In the genomic region with DNA sequence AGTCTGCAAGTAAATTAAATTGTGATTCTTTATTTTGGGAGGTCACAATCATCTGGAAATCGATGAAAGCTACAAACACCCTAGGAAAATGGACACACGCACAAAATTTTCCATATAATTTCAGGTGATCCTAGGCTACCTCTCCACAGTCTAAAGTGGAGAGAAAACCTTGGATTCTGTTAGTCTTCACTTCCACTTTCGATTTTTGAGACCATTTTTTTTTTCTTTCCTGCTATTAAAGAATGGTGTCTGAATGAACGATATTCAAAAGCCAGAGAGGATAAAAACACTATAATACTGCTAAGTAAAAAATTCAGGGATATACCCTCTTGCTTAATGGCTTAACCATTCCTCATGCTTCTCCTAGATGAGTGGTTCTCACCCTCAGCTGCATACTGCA, we compare ENCODE assay signal across 8 cellular contexts. TPM values are rescaled to one million over a fixed set of nuclear protein-coding genes. Genes with fewer than 3 reads are reported as not detected.
A peak's percentile ranks its signal among the peaks of the same experiment; 100 is the strongest.
DNase-seq lines count a peak whose midpoint lies in the region; ATAC-seq, FAIRE-seq and TF ChIP-seq lines count a peak whose summit lies in the region.

No MANE protein-coding gene starts in this region.

- WGBS in GM12878 (ENCODE audit: insufficient coverage, insufficient replicate concordance, low lambda C conversion rate, missing lambda C conversion rate), result 48% methylated on average over 4 of the region's 4 CpGs
- WGBS in mesodermal cell (ENCODE audit: insufficient coverage in 2 of 2), 2 experiments, result 92 to 100% methylated on average over 2 of the region's 4 CpGs

- peak overlapping the region; percentile 1; the same call in 1 of the 2 replicates for H2AFZ ChIP-seq in GM12878 (ENCODE audit: control insufficient read depth, low read depth, low read length)

- no peak for TF ChIP-seq RAD21 in GM12878 (IDR thresholded peaks at IDR 0.05; ENCODE audit: insufficient read depth, low read depth, low read length)

- peak overlapping the region; percentile 99 for H3K27ac ChIP-seq in left ventricle myocardium inferior (replicated peaks)
- peak overlapping the region; percentile 95 for H3K27ac ChIP-seq in GM12878 (ENCODE audit: control insufficient read depth, insufficient read depth)
- no peak overlapping the region for H3K27ac ChIP-seq in mesodermal cell (ENCODE audit: low read depth, low read length, severe bottlenecking)

- intact Hi-C loops in left ventricle myocardium inferior (cut with micrococcal nuclease), result no loop called here
- intact Hi-C loops in cardiac septum (cut with DNase I), result loop anchor here (5.0 to 10.0 kb wide), 4 partner anchors 176 to 649 kb away; a partner anchor contains a TSS
- intact Hi-C loops in GM12878 (cut with micrococcal nuclease; ENCODE audit: unreplicated experiment), result loop anchor here (5.0 to 10.0 kb wide), 3 partner anchors 121 to 1489 kb away; a partner anchor contains a TSS

- no peaks in the 10 kb centered on the region for H4K20me1 ChIP-seq in GM12878 (ENCODE audit: control insufficient read depth, insufficient read depth)

- RAD21 ChIA-PET in GM12878 (lab: Charles Lee; ENCODE audit: unreplicated experiment), result interaction anchor here (1.2 to 3.3 kb wide), 4 partner anchors 16 to 400 kb away, joined by 4 to 13 read pairs (median 5); a partner anchor contains a TSS

- H3K9me3 ChIP-seq in left ventricle myocardium inferior (replicated peaks), result no peaks in the 10 kb centered on the region
- H3K9me3 ChIP-seq in GM12878 (replicated peaks; ENCODE audit: control insufficient read depth, insufficient read depth, low read length), result no peaks in the 10 kb centered on the region
- H3K9me3 ChIP-seq in mesodermal cell (ENCODE audit: control insufficient read depth, low read length), result no peaks in the 10 kb centered on the region

- in situ Hi-C loops in GM12878 (cut with MboI), result loop anchor here (5.0 to 10.0 kb wide), 2 partner anchors 416 to 649 kb away; a partner anchor contains a TSS

- H3K36me3 ChIP-seq in left ventricle myocardium inferior (no peaks in the 10 kb centered on the region), GM12878 (ENCODE audit: control insufficient read depth in 2 of 2, insufficient read depth in 2 of 2, low read length in 1 of 2) (no peaks in the 10 kb centered on the region), mesodermal cell (ENCODE audit: control insufficient read depth, insufficient read depth, low read length) (peaks cover 13% of the 10 kb centered on the region)

- peak overlapping the region; percentile 89 for H3K9ac ChIP-seq in GM12878 (ENCODE audit: control insufficient read depth, insufficient read depth, low read length)

- FAIRE-seq in GM12878 (lab: Jason Lieb, UNC), result no peak

- H3K27me3 ChIP-seq in left ventricle myocardium inferior (ENCODE audit: low read depth), result no peaks in the 10 kb centered on the region
- no peaks in the 10 kb centered on the region for H3K27me3 ChIP-seq in GM12878 (replicated peaks in 1 of 2; ENCODE audit: control insufficient read depth in 2 of 2, insufficient read depth in 2 of 2, low read length in 1 of 2)

- CTCF ChIA-PET in GM12878 (lab: Yijun Ruan, JAX), result interaction anchor here (0.7 to 4.7 kb wide), 9 partner anchors 8 to 415 kb away, joined by 3 to 23 read pairs (median 4); a partner anchor contains a TSS

- POLR2A ChIA-PET in GM12878 (lab: Charles Lee), result interaction anchor here (0.7 to 2.7 kb wide), 6 partner anchors 17 to 29 kb away, joined by 3 to 15 read pairs (median 6); a partner anchor contains a TSS

- TF ChIP-seq CTCF in left ventricle myocardium inferior (IDR thresholded peaks at IDR 0.05; ENCODE audit: borderline replicate concordance), result no peak
- no peak for TF ChIP-seq CTCF in GM12878 (IDR thresholded peaks at IDR 0.05 in 2 of 3, conservative IDR thresholded peaks at IDR 0.05 in 1 of 3; ENCODE audit: control insufficient read depth in 2 of 3, extremely low read depth in 1 of 3, insufficient read depth in 1 of 3, low read depth in 3 of 3, low read length in 3 of 3)

- DNase-seq in left ventricle myocardium inferior, result no peak
- no peak for DNase-seq in cardiac septum (ENCODE audit: low spot score)
- DNase-seq in GM12878 (ENCODE audit: low read depth, low spot score), result no peak
- DNase-seq in NCI-H82 (lab: John Stamatoyannopoulos, UW), result no peak

- no TSS peak for BruUV-seq in GM12878 (replicated peaks; lab: Mats Ljungman, UMichigan)

- ATAC-seq in GM12878 (no peak), GM18505 (IDR thresholded peaks at IDR 0.05; ENCODE audit: unreplicated experiment) (no peak), HG03095 (IDR thresholded peaks at IDR 0.05; ENCODE audit: unreplicated experiment) (no peak), GM21529 (IDR thresholded peaks at IDR 0.05; ENCODE audit: unreplicated experiment) (no peak)

- H3K4me1 ChIP-seq in left ventricle myocardium inferior (peaks cover 72% of the 10 kb centered on the region), GM12878 (ENCODE audit: control insufficient read depth, insufficient read depth, low read length) (peaks cover 28% of the 10 kb centered on the region), mesodermal cell (ENCODE audit: control insufficient read depth, insufficient read depth, low read length, poor library complexity, severe bottlenecking) (peaks cover 10% of the 10 kb centered on the region)

- H3K4me2 ChIP-seq in GM12878 (ENCODE audit: control insufficient read depth, insufficient read depth), result peak overlapping the region; percentile 95

- TF ChIP-seq EP300 in GM12878 (IDR thresholded peaks at IDR 0.05; ENCODE audit: borderline replicate concordance in 1 of 2, control insufficient read depth in 1 of 2, low read depth in 2 of 2, low read length in 2 of 2), result no peak

- SMC1A ChIA-PET in GM12878 (lab: Charles Lee; ENCODE audit: uncharacterized antibody, unreplicated experiment), result interaction anchor here (0.5 to 4.0 kb wide), 7 partner anchors 23 to 546 kb away, joined by 3 to 34 read pairs (median 5); a partner anchor contains a TSS

- H3K4me3 ChIP-seq in left ventricle myocardium inferior (peak overlapping the region; percentile 82), GM12878 (peak overlapping the region; percentile 84), mesodermal cell (ENCODE audit: extremely low read depth, insufficient read depth, low read length, poor library complexity, severe bottlenecking) (peak overlapping the region; percentile 70)

- H3K79me2 ChIP-seq in GM12878 (ENCODE audit: control insufficient read depth, insufficient read depth, low read length), result peaks cover 63% of the 10 kb centered on the region

- TF ChIP-seq POLR2A in GM12878 (IDR thresholded peaks at IDR 0.05; ENCODE audit: low read depth, low read length) (no peak), GM18505 (IDR thresholded peaks at IDR 0.05; ENCODE audit: borderline replicate concordance, extremely low read depth, insufficient read depth, insufficient read length) (no peak)

RNA-seq across cellular contexts. Expression of a gene that starts 1.7 kb away (rescaled TPM):
- 91.6 TPM for total RNA-seq in left ventricle myocardium inferior
- total RNA-seq in cardiac septum, result 60.9 TPM
- total RNA-seq in GM12878 (2013; cell fraction: nucleolus; rRNA removed), result 85.8 and 87.6 TPM in 2 replicates
- 39.5 and 42.5 TPM in 2 replicates for total RNA-seq in GM12878 (2014; rRNA removed)
- total RNA-seq in GM12878 (2014; rRNA removed; fragmentation: Illumina TruSeq; extraction: Trizol), result 34.7 and 36.7 TPM in 2 replicates
- total RNA-seq in GM12878 (2021), result 30.7 and 31.9 TPM in 2 replicates
- polyA plus RNA-seq in GM12878 (2011; ENCODE audit: low read depth), result 16.1 TPM
- polyA plus RNA-seq in GM12878 (2011; rRNA removed), result 46.2 and 69.1 TPM in 2 replicates
- 16.0 and 16.8 TPM in 2 replicates for polyA plus RNA-seq in GM12878 (2011; cell fraction: cytosol; rRNA removed)
- 25.3 and 25.8 TPM in 2 replicates for polyA plus RNA-seq in GM12878 (2011; cell fraction: nucleus; rRNA removed)
- polyA plus RNA-seq in GM12878 (2012), result 19.4 and 23.9 TPM in 2 replicates
- polyA plus RNA-seq in GM12878 (2014; fragmentation: Illumina TruSeq; extraction: Trizol), result 25.1 and 36.0 TPM in 2 replicates
- 10 to 100 TPM; 10.1 to 12.3 TPM for polyA plus RNA-seq in GM12878 (2014; fragmentation: Nextera tagmentation; extraction: Ambion mirVana)
- polyA plus RNA-seq in GM12878 (2014; rRNA removed), result 23.8 and 32.3 TPM in 2 replicates
- polyA plus RNA-seq in GM12878 (2016; fragmentation: Nextera tagmentation; extraction: Ambion mirVana), result 10 to 100 TPM; 42.2 to 44.5 TPM
- 42.7 and 60.0 TPM in 2 replicates for polyA minus RNA-seq in GM12878 (2011; rRNA and poly(A)+ RNA removed)
- 17.5 and 18.0 TPM in 2 replicates for polyA minus RNA-seq in GM12878 (2011; cell fraction: cytosol; rRNA and poly(A)+ RNA removed)
- polyA minus RNA-seq in GM12878 (2011; cell fraction: nucleus; rRNA and poly(A)+ RNA removed), result 54.8 and 81.6 TPM in 2 replicates
- 81.9 TPM for polyA plus RNA-seq in mesodermal cell (2013, experiment 1 of 2)
- polyA plus RNA-seq in mesodermal cell (2013, experiment 2 of 2), result 78.0 TPM

RNA-seq across cellular contexts. Expression of a gene that starts 28.2 kb away (rescaled TPM):
- total RNA-seq in left ventricle myocardium inferior (29.1 TPM), cardiac septum (21.6 TPM), GM12878 (2014; rRNA removed) (13.8 and 19.7 TPM in 2 replicates), GM12878 (2014; rRNA removed; fragmentation: Illumina TruSeq; extraction: Trizol) (21.2 and 26.6 TPM in 2 replicates), GM12878 (2021) (14.9 and 15.9 TPM in 2 replicates)
- 17.9 and 19.0 TPM in 2 replicates for total RNA-seq in GM12878 (2013; cell fraction: nucleolus; rRNA removed)
- polyA plus RNA-seq in GM12878 (2011; ENCODE audit: low read depth), result 12.7 TPM
- polyA plus RNA-seq in GM12878 (2011; rRNA removed) (14.2 and 20.3 TPM in 2 replicates), GM12878 (2014; fragmentation: Illumina TruSeq; extraction: Trizol) (36.4 and 37.1 TPM in 2 replicates), GM12878 (2014; fragmentation: Nextera tagmentation; extraction: Ambion mirVana) (10 to 100 TPM; 24.4 to 27.0 TPM), GM12878 (2014; rRNA removed) (20.1 and 22.1 TPM in 2 replicates), GM12878 (2016; fragmentation: Nextera tagmentation; extraction: Ambion mirVana) (10 to 100 TPM; 42.2 to 48.5 TPM)
- 6.2 and 8.0 TPM in 2 replicates for polyA plus RNA-seq in GM12878 (2011; cell fraction: cytosol; rRNA removed)
- polyA plus RNA-seq in GM12878 (2011; cell fraction: nucleus; rRNA removed), result 15.3 and 20.2 TPM in 2 replicates
- 18.3 and 23.1 TPM in 2 replicates for polyA plus RNA-seq in GM12878 (2012)
- 4.0 and 8.6 TPM in 2 replicates for polyA minus RNA-seq in GM12878 (2011; rRNA and poly(A)+ RNA removed)
- 3.6 and 5.2 TPM in 2 replicates for polyA minus RNA-seq in GM12878 (2011; cell fraction: cytosol; rRNA and poly(A)+ RNA removed)
- 10.8 and 16.6 TPM in 2 replicates for polyA minus RNA-seq in GM12878 (2011; cell fraction: nucleus; rRNA and poly(A)+ RNA removed)
- polyA plus RNA-seq in mesodermal cell (2013, experiment 1 of 2), result 57.9 TPM
- polyA plus RNA-seq in mesodermal cell (2013, experiment 2 of 2), result 63.9 TPM

RNA-seq across cellular contexts. Expression of a gene that starts 49.4 kb away (rescaled TPM):
- 2.7 TPM for total RNA-seq in left ventricle myocardium inferior
- total RNA-seq in cardiac septum, result 2.5 TPM
- not detected in 2 replicates for total RNA-seq in GM12878 (2013; cell fraction: nucleolus; rRNA removed)
- 0.11 TPM in 1 of 2 replicates, not detected in the other for total RNA-seq in GM12878 (2014; rRNA removed)
- 0.31 TPM in 1 of 2 replicates, not detected in the other for total RNA-seq in GM12878 (2014; rRNA removed; fragmentation: Illumina TruSeq; extraction: Trizol)
- total RNA-seq in GM12878 (2021), result 0.31 and 0.32 TPM in 2 replicates
- not detected for polyA plus RNA-seq in GM12878 (2011; ENCODE audit: low read depth)
- 0.04 TPM in 1 of 2 replicates, not detected in the other for polyA plus RNA-seq in GM12878 (2011; rRNA removed)
- polyA plus RNA-seq in GM12878 (2011; cell fraction: cytosol; rRNA removed), result 0.03 and 0.07 TPM in 2 replicates
- polyA plus RNA-seq in GM12878 (2011; cell fraction: nucleus; rRNA removed), result not detected in 2 replicates
- polyA plus RNA-seq in GM12878 (2012), result 0.07 TPM in 1 of 2 replicates, not detected in the other
- 0.25 TPM in 1 of 2 replicates, not detected in the other for polyA plus RNA-seq in GM12878 (2014; fragmentation: Illumina TruSeq; extraction: Trizol)
- polyA plus RNA-seq in GM12878 (2014; fragmentation: Nextera tagmentation; extraction: Ambion mirVana), result under 1 TPM; 0.09 to 0.10 TPM
- 0.08 TPM in 1 of 2 replicates, not detected in the other for polyA plus RNA-seq in GM12878 (2014; rRNA removed)
- polyA plus RNA-seq in GM12878 (2016; fragmentation: Nextera tagmentation; extraction: Ambion mirVana), result under 1 TPM; 0.11 to 0.42 TPM
- not detected in 2 replicates for polyA minus RNA-seq in GM12878 (2011; rRNA and poly(A)+ RNA removed)
- not detected in 2 replicates for polyA minus RNA-seq in GM12878 (2011; cell fraction: cytosol; rRNA and poly(A)+ RNA removed)
- polyA minus RNA-seq in GM12878 (2011; cell fraction: nucleus; rRNA and poly(A)+ RNA removed), result not detected in 2 replicates
- polyA plus RNA-seq in mesodermal cell (2013, experiment 1 of 2), result 4.0 TPM
- polyA plus RNA-seq in mesodermal cell (2013, experiment 2 of 2), result 3.1 TPM
